ENCODE assay signal across 9 cellular contexts in the genomic region with DNA sequence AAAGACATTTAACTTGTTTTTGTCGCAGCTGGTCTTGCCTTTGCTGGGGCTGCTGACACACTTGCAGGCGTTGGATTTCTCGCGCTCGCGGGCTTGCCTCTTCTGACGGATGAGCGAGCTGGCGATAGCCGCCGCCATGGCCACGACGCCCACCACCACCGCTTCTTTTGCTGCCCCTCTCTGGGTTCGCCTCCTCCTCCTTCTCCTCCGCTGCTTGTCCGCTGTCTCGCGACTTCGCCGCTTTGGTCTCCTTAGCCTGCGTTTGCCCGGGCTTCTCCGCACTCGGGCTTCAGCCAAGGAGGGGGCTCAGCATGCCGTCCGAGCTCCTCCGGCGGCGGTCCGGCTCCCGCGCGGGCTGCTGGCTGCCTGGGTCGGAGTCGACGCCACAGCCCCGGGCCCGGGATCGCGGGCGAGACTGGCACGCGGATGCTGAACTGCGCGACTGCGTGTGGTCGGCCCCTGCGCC. TPM values are rescaled to one million over a fixed set of nuclear protein-coding genes. Genes with fewer than 3 reads are reported as not detected.
DNase-seq lines count a peak whose midpoint lies in the region; ATAC-seq and TF ChIP-seq lines count a peak whose summit lies in the region.
"Had no signal": no experiment of that assay in that cellular context is flagged by ENCODE, and none has a peak within 500 bp of the region (broad histone marks: within the 10 kb centered on the region; RNA-seq: fewer than 3 reads in every experiment).

No MANE protein-coding gene starts in this region.

- H3K27ac ChIP-seq in KMS-11 (no peak overlapping the region), mammary epithelial cell (ENCODE audit: insufficient read depth, low read depth, low read length) (no peak overlapping the region), lower lobe of right lung (no peak overlapping the region), subcutaneous abdominal adipose tissue (ENCODE audit: low read depth, low read length) (no peak overlapping the region)

- H3K4me2 ChIP-seq in KMS-11 (no peak overlapping the region), mammary epithelial cell (ENCODE audit: insufficient read depth, low read depth, low read length) (peak overlapping the region; percentile 18)

- H3K9ac ChIP-seq in KMS-11: no peak overlapping the region; the same call in 1 of the 2 replicates
- H3K9ac ChIP-seq in mammary epithelial cell (ENCODE audit: insufficient read depth, low read length): no peak overlapping the region
- peak overlapping the region in 1 of 5 donors; percentile 53 for H3K9ac ChIP-seq in subcutaneous abdominal adipose tissue (ENCODE audit: low read length in 5 of 5)

- H3K4me3 ChIP-seq in KMS-11 (IDR thresholded peaks at IDR 0.05; ENCODE audit: insufficient read depth, low read depth, low read length): no peak overlapping the region
- peak overlapping the region in 1 of 3 experiments; percentile 15 for H3K4me3 ChIP-seq in mammary epithelial cell (replicated peaks in 1 of 3; ENCODE audit: insufficient read depth in 1 of 3, low read depth in 2 of 3, low read length in 3 of 3)
- peak overlapping the region; percentile 49 for H3K4me3 ChIP-seq in lower lobe of right lung
- H3K4me3 ChIP-seq in subcutaneous abdominal adipose tissue (ENCODE audit: low read depth in 1 of 5, low read length in 5 of 5): peak overlapping the region; percentile 60 to 70 (median 68)

- peaks cover 4% of the 10 kb centered on the region for H3K4me1 ChIP-seq in KMS-11 (ENCODE audit: low read depth, poor library complexity, severe bottlenecking)
- H3K4me1 ChIP-seq in mammary epithelial cell (ENCODE audit: insufficient read depth, low read length): no peaks in the 10 kb centered on the region
- no peaks in the 10 kb centered on the region for H3K4me1 ChIP-seq in lower lobe of right lung
- H3K4me1 ChIP-seq in subcutaneous abdominal adipose tissue (ENCODE audit: control insufficient read depth in 5 of 5, insufficient read depth in 5 of 5, low read length in 5 of 5): peaks cover 0 to 29% (median 15%) of the 10 kb centered on the region in 5 donors

- H3K79me2 ChIP-seq in KMS-11 (ENCODE audit: insufficient read depth, low read depth) (no peaks in the 10 kb centered on the region), mammary epithelial cell (ENCODE audit: insufficient read depth, low read length) (no peaks in the 10 kb centered on the region)

- H2AFZ ChIP-seq in KMS-11 (ENCODE audit: low read depth): peak overlapping the region; percentile 38; the same call in 1 of the 2 replicates
- peak overlapping the region; percentile 15 for H2AFZ ChIP-seq in mammary epithelial cell (ENCODE audit: low read depth, low read length)

- no peak for TF ChIP-seq CTCF in KMS-11 (conservative IDR thresholded peaks at IDR 0.05; ENCODE audit: low read depth, low read length)
- no peak for TF ChIP-seq CTCF in mammary epithelial cell (conservative IDR thresholded peaks at IDR 0.05 in 1 of 2, IDR thresholded peaks at IDR 0.05 in 1 of 2; ENCODE audit: extremely low read depth in 1 of 2, insufficient read depth in 1 of 2, low read depth in 1 of 2, low read length in 2 of 2)
- no peak for TF ChIP-seq CTCF in lower lobe of right lung (IDR thresholded peaks at IDR 0.05)

- H3K27me3 ChIP-seq in KMS-11 (ENCODE audit: insufficient read depth, low read depth) (no peaks in the 10 kb centered on the region), mammary epithelial cell (ENCODE audit: insufficient read depth, low read length) (peaks cover 7% of the 10 kb centered on the region), lower lobe of right lung (ENCODE audit: low read depth) (no peaks in the 10 kb centered on the region), subcutaneous abdominal adipose tissue (ENCODE audit: control insufficient read depth in 5 of 5, insufficient read depth in 4 of 5, low read length in 5 of 5) (peaks cover 0 to 17% (median 6%) of the 10 kb centered on the region in 5 donors)

- in situ Hi-C loops in mammary epithelial cell (cut with MboI; ENCODE audit: low sequenced_read_pairs in 2 of 2): no loop called here

- H4K20me1 ChIP-seq in KMS-11 (ENCODE audit: insufficient read depth) (no peaks in the 10 kb centered on the region), mammary epithelial cell (ENCODE audit: insufficient read depth, low read length) (no peaks in the 10 kb centered on the region)

- H3K9me3 ChIP-seq in mammary epithelial cell (replicated peaks; ENCODE audit: insufficient read depth, low read length): no peaks in the 10 kb centered on the region
- H3K9me3 ChIP-seq in lower lobe of right lung: no peaks in the 10 kb centered on the region
- H3K9me3 ChIP-seq in subcutaneous abdominal adipose tissue (ENCODE audit: control insufficient read depth in 5 of 5, low read length in 5 of 5): peaks cover 0 to 6% (median 0%) of the 10 kb centered on the region in 5 donors

- DNase-seq in mammary epithelial cell (no peak), lower lobe of right lung (peak; percentile 16), putamen (ENCODE audit: low spot score) (no peak), NCI-H446 treated with DMSO at 0.1 percent for 48 hours (lab: John Stamatoyannopoulos, UW) (no peak)
- DNase-seq: natural killer cell had no signal

- dilution Hi-C loops in mammary epithelial cell (cut with HindIII; ENCODE audit: low sequenced_read_pairs): no loop called here

- BruUV-seq in mammary epithelial cell (replicated peaks; lab: Mats Ljungman, UMichigan): no TSS peak

- CTCF ChIA-PET in mammary epithelial cell (lab: Charles Lee; ENCODE audit: low non-redundant PET): no interaction called here

- intact Hi-C loops in mammary epithelial cell (cut with micrococcal nuclease) (no loop called here), lower lobe of right lung (cut with DNase I) (no loop called here)

- ATAC-seq in lower lobe of right lung (peak in 1 of 2 donors; percentile 16), HG03520 (IDR thresholded peaks at IDR 0.05; ENCODE audit: unreplicated experiment) (no peak)
- ATAC-seq: natural killer cell; stimulated activated memory B cell treated with anti-CD40 and anti-IgM and Interleukin-4, amounts not matched to agents 10 μg/mL and 1 μg/mL and 100 μg/mL, for 72 hours had no signal

- H3K36me3 ChIP-seq in KMS-11 (ENCODE audit: insufficient read depth): no peaks in the 10 kb centered on the region
- no peaks in the 10 kb centered on the region for H3K36me3 ChIP-seq in mammary epithelial cell (ENCODE audit: insufficient read depth, low read length)
- no peaks in the 10 kb centered on the region for H3K36me3 ChIP-seq in lower lobe of right lung
- H3K36me3 ChIP-seq in subcutaneous abdominal adipose tissue (ENCODE audit: control insufficient read depth in 5 of 5, insufficient read depth in 5 of 5, low read length in 5 of 5): no peaks in the 10 kb centered on the region

- WGBS in mammary epithelial cell (ENCODE audit: low coverage, missing lambda C conversion rate): 42% methylated on average over 30 of the region's 49 CpGs

RNA-seq across cellular contexts. Expression of a gene that starts 0.6 kb away (rescaled TPM):
- total RNA-seq in mammary epithelial cell (1 to 10 TPM in 1 of 2 donors, not detected in 1; 1.3 TPM), lower lobe of right lung (4.0 TPM)
- not detected for polyA plus RNA-seq in mammary epithelial cell
- not detected for polyA minus RNA-seq in mammary epithelial cell
- total RNA-seq: natural killer cell had no signal
